2 cellular contexts compared by ENCODE assay signal in genomic region chr3:28008235-28008634, GRCh38.
TF ChIP-seq lines count a peak whose summit lies in the region.

No MANE protein-coding gene starts in this region.

TF ChIP-seq in HepG2, 621 proteins besides CTCF, POLR2A, EP300 and RAD21 (continued from another document):
- TF ChIP-seq, protein P1, sequence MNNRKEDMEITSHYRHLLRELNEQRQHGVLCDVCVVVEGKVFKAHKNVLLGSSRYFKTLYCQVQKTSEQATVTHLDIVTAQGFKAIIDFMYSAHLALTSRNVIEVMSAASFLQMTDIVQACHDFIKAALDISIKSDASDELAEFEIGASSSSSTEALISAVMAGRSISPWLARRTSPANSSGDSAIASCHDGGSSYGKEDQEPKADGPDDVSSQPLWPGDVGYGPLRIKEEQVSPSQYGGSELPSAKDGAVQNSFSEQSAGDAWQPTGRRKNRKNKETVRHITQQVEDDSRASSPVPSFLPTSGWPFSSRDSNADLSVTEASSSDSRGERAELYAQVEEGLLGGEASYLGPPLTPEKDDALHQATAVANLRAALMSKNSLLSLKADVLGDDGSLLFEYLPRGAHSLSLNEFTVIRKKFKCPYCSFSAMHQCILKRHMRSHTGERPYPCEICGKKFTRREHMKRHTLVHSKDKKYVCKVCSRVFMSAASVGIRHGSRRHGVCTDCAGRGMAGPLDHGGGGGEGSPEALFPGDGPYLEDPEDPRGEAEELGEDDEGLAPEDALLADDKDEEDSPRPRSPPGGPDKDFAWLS (CRISPR knock-in tag; IDR thresholded peaks at IDR 0.05; ENCODE audit: borderline replicate concordance) = no peak
- no peak for TF ChIP-seq ZNF256 (CRISPR knock-in tag; conservative IDR thresholded peaks at IDR 0.05)

TF ChIP-seq in WTC11, 78 proteins besides CTCF, POLR2A, EP300 and RAD21 (continued from another document):
- TF ChIP-seq, protein P2, sequence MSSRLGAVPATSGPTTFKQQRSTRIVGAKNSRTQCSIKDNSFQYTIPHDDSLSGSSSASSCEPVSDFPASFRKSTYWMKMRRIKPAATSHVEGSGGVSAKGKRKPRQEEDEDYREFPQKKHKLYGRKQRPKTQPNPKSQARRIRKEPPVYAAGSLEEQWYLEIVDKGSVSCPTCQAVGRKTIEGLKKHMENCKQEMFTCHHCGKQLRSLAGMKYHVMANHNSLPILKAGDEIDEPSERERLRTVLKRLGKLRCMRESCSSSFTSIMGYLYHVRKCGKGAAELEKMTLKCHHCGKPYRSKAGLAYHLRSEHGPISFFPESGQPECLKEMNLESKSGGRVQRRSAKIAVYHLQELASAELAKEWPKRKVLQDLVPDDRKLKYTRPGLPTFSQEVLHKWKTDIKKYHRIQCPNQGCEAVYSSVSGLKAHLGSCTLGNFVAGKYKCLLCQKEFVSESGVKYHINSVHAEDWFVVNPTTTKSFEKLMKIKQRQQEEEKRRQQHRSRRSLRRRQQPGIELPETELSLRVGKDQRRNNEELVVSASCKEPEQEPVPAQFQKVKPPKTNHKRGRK (CRISPR knock-in tag; IDR thresholded peaks at IDR 0.05; ENCODE audit: borderline replicate concordance) = no peak
- TF ChIP-seq HMGXB4 (CRISPR knock-in tag; IDR thresholded peaks at IDR 0.05) (no peak), RORB (CRISPR knock-in tag; IDR thresholded peaks at IDR 0.05) (no peak), E2F1 (CRISPR knock-in tag; IDR thresholded peaks at IDR 0.05) (no peak), FOXK1 (CRISPR knock-in tag; IDR thresholded peaks at IDR 0.05) (no peak)
